Comparison of ENCODE assay signal across 21 cellular contexts in genomic region chr1:106680922-106681321, GRCh38.
DNase-seq lines count a peak whose midpoint lies in the region; ATAC-seq and TF ChIP-seq lines count a peak whose summit lies in the region.
"Had no signal": no experiment of that assay in that cellular context is flagged by ENCODE, and none has a peak within 500 bp of the region (broad histone marks: within the 10 kb centered on the region; RNA-seq: fewer than 3 reads in every experiment).

No MANE protein-coding gene starts in this region.

- H3K27ac ChIP-seq in GM23338 (ENCODE audit: low read depth) (no peak overlapping the region), PC-9 (no peak overlapping the region), neural progenitor cell (no peak overlapping the region), psoas muscle (no peak overlapping the region)
- H3K27ac ChIP-seq: 22Rv1, SJSA1 had no signal

- no peaks in the 10 kb centered on the region for H3K9me3 Mint-ChIP-seq in GM23338
- no peaks in the 10 kb centered on the region for H3K9me3 Mint-ChIP-seq in neural progenitor cell
- H3K9me3 Mint-ChIP-seq in effector memory CD8-positive, alpha-beta T cell = peaks cover 1 to 10% of the 10 kb centered on the region in 2 donors
- no peaks in the 10 kb centered on the region for H3K9me3 Mint-ChIP-seq in activated CD8-positive, alpha-beta T cell treated with anti-CD3 and anti-CD28 coated beads, Interleukin-2, amount 10 ng/mL, durations not matched to agents 7 days and 5 days (ENCODE audit: insufficient read depth)

- H3K27me3 ChIP-seq in GM23338 (ENCODE audit: insufficient read depth) (no peaks in the 10 kb centered on the region), PC-9 (ENCODE audit: insufficient read depth, low read depth) (no peaks in the 10 kb centered on the region), neural progenitor cell (no peaks in the 10 kb centered on the region), psoas muscle (ENCODE audit: insufficient read depth in 3 of 3, low read length in 2 of 3) (no peaks in the 10 kb centered on the region)
- H3K27me3 ChIP-seq: BE2C, SJSA1 had no signal

- no peak for TF ChIP-seq CTCF in GM23338 (conservative IDR thresholded peaks at IDR 0.05; ENCODE audit: low read depth in 2 of 2)
- no peak for TF ChIP-seq CTCF in PC-9 (conservative IDR thresholded peaks at IDR 0.05)
- no peak for TF ChIP-seq CTCF in neural progenitor cell (IDR thresholded peaks at IDR 0.05)
- TF ChIP-seq CTCF in psoas muscle (IDR thresholded peaks at IDR 0.05) = no peak

- peak; percentile 22 for DNase-seq in NCI-H146 (lab: John Stamatoyannopoulos, UW)
- DNase-seq in NCI-H146 treated with DMSO at 0.1 percent for 48 hours (lab: John Stamatoyannopoulos, UW; ENCODE audit: unreplicated experiment) = no peak
- no peak for DNase-seq in GM23338 (ENCODE audit: low spot score)
- no peak for DNase-seq in PC-9
- DNase-seq in neural progenitor cell (ENCODE audit: low spot score) = no peak
- no peak for DNase-seq in effector memory CD8-positive, alpha-beta T cell
- no peak for DNase-seq in activated CD8-positive, alpha-beta T cell treated with anti-CD3 and anti-CD28 coated beads, Interleukin-2, amount 10 ng/mL, durations not matched to agents 7 days and 5 days
- no peak for DNase-seq in psoas muscle
- DNase-seq: BE2C; CD4-positive, CD25-positive, alpha-beta regulatory T cell; COR-L47; DMS 273 treated with DMSO at 0.1 percent for 48 hours; GOT3; NCI-H1105; NCI-H187; NCI-H446; NCI-H526 treated with DMSO at 0.1 percent for 48 hours; T-helper 17 cell had no signal

- H3K4me1 Mint-ChIP-seq in GM23338 (peaks cover 15% of the 10 kb centered on the region), neural progenitor cell (no peaks in the 10 kb centered on the region)
- no peaks in the 10 kb centered on the region for H3K4me1 Mint-ChIP-seq in effector memory CD8-positive, alpha-beta T cell (ENCODE audit: low read depth in 2 of 2)
- peaks cover 5% of the 10 kb centered on the region for H3K4me1 Mint-ChIP-seq in activated CD8-positive, alpha-beta T cell treated with anti-CD3 and anti-CD28 coated beads, Interleukin-2, amount 10 ng/mL, durations not matched to agents 7 days and 5 days (ENCODE audit: low read depth)
- H3K4me1 Mint-ChIP-seq: CD4-positive, CD25-positive, alpha-beta regulatory T cell; T-helper 17 cell had no signal

- WGBS in psoas muscle, 3 donors = 31 to 63% (median 37%) methylated on average over 2 of the region's 2 CpGs

- intact Hi-C loops in PC-9 (cut with micrococcal nuclease; ENCODE audit: unreplicated experiment) = no loop called here
- intact Hi-C loops in psoas muscle (cut with DNase I) = no loop called here

- H3K4me1 ChIP-seq in GM23338 (ENCODE audit: insufficient read depth) = peaks cover 4% of the 10 kb centered on the region; the same call in 1 of the 2 replicates
- 0 out of 2 replicates have a peak, but pooled peaks cover 5% of the 10 kb centered on the region for H3K4me1 ChIP-seq in PC-9 (replicated peaks; ENCODE audit: insufficient read depth)
- no peaks in the 10 kb centered on the region for H3K4me1 ChIP-seq in neural progenitor cell
- no peaks in the 10 kb centered on the region for H3K4me1 ChIP-seq in psoas muscle
- H3K4me1 ChIP-seq: BE2C, SJSA1 had no signal

- H3K9ac ChIP-seq in neural progenitor cell = no peak overlapping the region

- H3K9me3 ChIP-seq in PC-9 (ENCODE audit: insufficient read depth, low read depth) (no peaks in the 10 kb centered on the region), neural progenitor cell (ENCODE audit: low read depth) (no peaks in the 10 kb centered on the region), psoas muscle (no peaks in the 10 kb centered on the region)
- H3K9me3 ChIP-seq: BE2C, SJSA1 had no signal

- H3K4me3 ChIP-seq in GM23338 (no peak overlapping the region), PC-9 (no peak overlapping the region), neural progenitor cell (no peak overlapping the region), psoas muscle (no peak overlapping the region)
- H3K4me3 ChIP-seq: GM12878, SJSA1 had no signal

- no TSS peak for BruUV-seq in PC-9 (replicated peaks; lab: Mats Ljungman, UMichigan)

- H3K79me2 ChIP-seq in GM23338 (replicated peaks; ENCODE audit: insufficient read depth) = no peaks in the 10 kb centered on the region
- H3K79me2 ChIP-seq in PC-9 (ENCODE audit: low read depth) = no peaks in the 10 kb centered on the region
- no peaks in the 10 kb centered on the region for H3K79me2 ChIP-seq in neural progenitor cell (ENCODE audit: low read depth)

- CTCF ChIA-PET in PC-9 (lab: Charles Lee) = no interaction called here
- CTCF ChIA-PET in activated CD8-positive, alpha-beta T cell treated with anti-CD3 and anti-CD28 coated beads, Interleukin-2, amount 10 ng/mL, durations not matched to agents 7 days and 5 days (lab: Charles Lee) = no interaction called here

- H3F3A ChIP-seq in GM23338 (replicated peaks; ENCODE audit: low read depth) (no peaks in the 10 kb centered on the region), PC-9 (ENCODE audit: insufficient read depth, low read depth) (no peaks in the 10 kb centered on the region), neural progenitor cell (ENCODE audit: low read depth) (no peaks in the 10 kb centered on the region)

- H3K4me2 ChIP-seq in GM23338 = no peak overlapping the region
- no peak overlapping the region for H3K4me2 ChIP-seq in PC-9
- no peak overlapping the region for H3K4me2 ChIP-seq in neural progenitor cell

- H2AFZ ChIP-seq in GM23338 = peak overlapping the region; percentile 75; the same call in 1 of the 2 replicates
- H2AFZ ChIP-seq in PC-9 = peak overlapping the region; percentile 20; the same call in 1 of the 2 replicates
- H2AFZ ChIP-seq in neural progenitor cell (replicated peaks) = peak overlapping the region; percentile 56

- H3K36me3 ChIP-seq in GM23338 (ENCODE audit: insufficient read depth) = no peaks in the 10 kb centered on the region
- no peaks in the 10 kb centered on the region for H3K36me3 ChIP-seq in PC-9 (ENCODE audit: low read depth)
- no peaks in the 10 kb centered on the region for H3K36me3 ChIP-seq in neural progenitor cell
- H3K36me3 ChIP-seq in psoas muscle (ENCODE audit: insufficient read depth in 1 of 2, low read depth in 1 of 2) = no peaks in the 10 kb centered on the region
- H3K36me3 ChIP-seq: BE2C, SJSA1 had no signal

- H3K27ac Mint-ChIP-seq in GM23338 (no peak overlapping the region), neural progenitor cell (peak overlapping the region; percentile 36)
- H3K27ac Mint-ChIP-seq in effector memory CD8-positive, alpha-beta T cell = no peak overlapping the region
- no peak overlapping the region for H3K27ac Mint-ChIP-seq in activated CD8-positive, alpha-beta T cell treated with anti-CD3 and anti-CD28 coated beads, Interleukin-2, amount 10 ng/mL, durations not matched to agents 7 days and 5 days
- H3K27ac Mint-ChIP-seq: CD4-positive, CD25-positive, alpha-beta regulatory T cell; T-helper 17 cell had no signal

- no peaks in the 10 kb centered on the region for H3K27me3 Mint-ChIP-seq in GM23338 (ENCODE audit: insufficient read depth, low read depth, poor library complexity)
- peaks cover 3% of the 10 kb centered on the region for H3K27me3 Mint-ChIP-seq in neural progenitor cell (ENCODE audit: insufficient read depth, low read depth)
- H3K27me3 Mint-ChIP-seq in effector memory CD8-positive, alpha-beta T cell = no peaks in the 10 kb centered on the region
- H3K27me3 Mint-ChIP-seq in activated CD8-positive, alpha-beta T cell treated with anti-CD3 and anti-CD28 coated beads, Interleukin-2, amount 10 ng/mL, durations not matched to agents 7 days and 5 days (ENCODE audit: low read depth) = no peaks in the 10 kb centered on the region
- H3K27me3 Mint-ChIP-seq: CD4-positive, CD25-positive, alpha-beta regulatory T cell; T-helper 17 cell had no signal

- ATAC-seq in GM23338 (no peak), psoas muscle (no peak)
- ATAC-seq in effector memory CD8-positive, alpha-beta T cell (replicated peaks) = no peak
- ATAC-seq in activated CD8-positive, alpha-beta T cell treated with anti-CD3 and anti-CD28 coated beads, Interleukin-2, amount 10 ng/mL, durations not matched to agents 7 days and 5 days = no peak
- ATAC-seq: GM12878, T-helper 17 cell had no signal

- H3K9me2 ChIP-seq in GM23338 (ENCODE audit: insufficient read depth) (peaks cover 6% of the 10 kb centered on the region; the same call in 1 of the 2 replicates), PC-9 (ENCODE audit: insufficient read depth) (no peaks in the 10 kb centered on the region)

- H4K20me1 ChIP-seq in GM23338 (replicated peaks; ENCODE audit: insufficient read depth) (no peaks in the 10 kb centered on the region), PC-9 (ENCODE audit: insufficient read depth) (no peaks in the 10 kb centered on the region), neural progenitor cell (ENCODE audit: low read depth) (no peaks in the 10 kb centered on the region)

- POLR2A ChIA-PET in PC-9 (lab: Charles Lee; ENCODE audit: unreplicated experiment) = no interaction called here
- POLR2A ChIA-PET in activated CD8-positive, alpha-beta T cell treated with anti-CD3 and anti-CD28 coated beads, Interleukin-2, amount 10 ng/mL, durations not matched to agents 7 days and 5 days (lab: Charles Lee) = no interaction called here

- H3K36me3 Mint-ChIP-seq in GM23338 (ENCODE audit: low read depth) = no peaks in the 10 kb centered on the region
- no peaks in the 10 kb centered on the region for H3K36me3 Mint-ChIP-seq in neural progenitor cell
- peaks cover 2% of the 10 kb centered on the region for H3K36me3 Mint-ChIP-seq in effector memory CD8-positive, alpha-beta T cell (ENCODE audit: insufficient read depth)
- H3K36me3 Mint-ChIP-seq in activated CD8-positive, alpha-beta T cell treated with anti-CD3 and anti-CD28 coated beads, Interleukin-2, amount 10 ng/mL, durations not matched to agents 7 days and 5 days (ENCODE audit: low read depth) = no peaks in the 10 kb centered on the region
- H3K36me3 Mint-ChIP-seq: CD4-positive, CD25-positive, alpha-beta regulatory T cell had no signal

- H3K4me3 Mint-ChIP-seq in GM23338 (no peak overlapping the region), neural progenitor cell (no peak overlapping the region)
- no peak overlapping the region for H3K4me3 Mint-ChIP-seq in effector memory CD8-positive, alpha-beta T cell
- H3K4me3 Mint-ChIP-seq in activated CD8-positive, alpha-beta T cell treated with anti-CD3 and anti-CD28 coated beads, Interleukin-2, amount 10 ng/mL, durations not matched to agents 7 days and 5 days = no peak overlapping the region
- H3K4me3 Mint-ChIP-seq: CD4-positive, CD25-positive, alpha-beta regulatory T cell; T-helper 17 cell had no signal

TF ChIP-seq in GM23338, 12 proteins besides CTCF, POLR2A, EP300 and RAD21 (continues in another document):
- TF ChIP-seq EZH2phosphoT487 (IDR thresholded peaks at IDR 0.05; ENCODE audit: unreplicated experiment) (no peak), ZNF114 (CRISPR knock-in tag; IDR thresholded peaks at IDR 0.05) (no peak), ETS1 (IDR thresholded peaks at IDR 0.05) (no peak)

Comparison
In these comparisons a context has a peak if more than half of its experiments do, and no peak if none do; other contexts are left out.
1. H2AFZ ChIP-seq: peak in every context shown above with its lines; median percentile 75 in GM23338; 56 in neural progenitor cell; 20 in PC-9.